10 cellular contexts compared by ENCODE assay signal in genomic region chr15:68580026-68580882, GRCh38.
DNase-seq lines count a peak whose midpoint lies in the region; ATAC-seq and TF ChIP-seq lines count a peak whose summit lies in the region.
"Had no signal": no experiment of that assay in that cellular context is flagged by ENCODE, and none has a peak within 500 bp of the region (broad histone marks: within the 10 kb centered on the region; RNA-seq: fewer than 3 reads in every experiment).

No MANE protein-coding gene starts in this region.

- peaks cover 19% of the 10 kb centered on the region for H3K27me3 ChIP-seq in NT2/D1 (ENCODE audit: insufficient read depth, insufficient read length)
- no peaks in the 10 kb centered on the region for H3K27me3 ChIP-seq in neuron (ENCODE audit: insufficient read depth, low read length)
- H3K27me3 ChIP-seq: testis had no signal

- H3K9ac ChIP-seq in NT2/D1 (ENCODE audit: insufficient read length, low read depth): peak overlapping the region; percentile 69

- H3K9me3 ChIP-seq in NT2/D1 (ENCODE audit: insufficient read depth, low read length) (no peaks in the 10 kb centered on the region), neuron (ENCODE audit: low read length) (no peaks in the 10 kb centered on the region)
- H3K9me3 ChIP-seq: testis had no signal

- ATAC-seq in GM21737 (IDR thresholded peaks at IDR 0.05; ENCODE audit: unreplicated experiment) (no peak), HG03025 (IDR thresholded peaks at IDR 0.05; ENCODE audit: low FRiP score, unreplicated experiment) (no peak)

- H2AFZ ChIP-seq in neuron (ENCODE audit: low read depth, low read length): no peak overlapping the region

- peak overlapping the region; percentile 50 for H3K4me3 ChIP-seq in NT2/D1 (ENCODE audit: insufficient read length, low read depth)
- H3K4me3 ChIP-seq in fibroblast of pulmonary artery (replicated peaks; ENCODE audit: low read depth, low read length): peak overlapping the region; percentile 62
- H3K4me3 ChIP-seq in neuron (ENCODE audit: low read length): peak overlapping the region; percentile 56

- H3K4me1 ChIP-seq in NT2/D1 (ENCODE audit: insufficient read depth, insufficient read length): peaks cover 20% of the 10 kb centered on the region
- peaks cover 16% of the 10 kb centered on the region for H3K4me1 ChIP-seq in neuron (ENCODE audit: insufficient read depth, low read length)

- DNase-seq in Ammon's horn (ENCODE audit: low spot score) (peak; percentile 46), NT2/D1 (ENCODE audit: low read depth, low spot score) (no peak), fibroblast of pulmonary artery (ENCODE audit: low read depth) (no peak), GOT3 (lab: John Stamatoyannopoulos, UW) (no peak), SIG-M5 (lab: John Stamatoyannopoulos, UW) (no peak)
- DNase-seq: SHP77 treated with DMSO at 0.1 percent for 48 hours, testis had no signal

- H3K36me3 ChIP-seq in NT2/D1 (ENCODE audit: insufficient read depth, insufficient read length, low read length): no peaks in the 10 kb centered on the region
- H3K36me3 ChIP-seq in neuron (ENCODE audit: insufficient read depth, low read length): no peaks in the 10 kb centered on the region

- no peak for TF ChIP-seq CTCF in fibroblast of pulmonary artery (IDR thresholded peaks at IDR 0.05; ENCODE audit: low read length, missing control alignments)
